Comparison of ENCODE assay signal across 27 cellular contexts in the genomic region with DNA sequence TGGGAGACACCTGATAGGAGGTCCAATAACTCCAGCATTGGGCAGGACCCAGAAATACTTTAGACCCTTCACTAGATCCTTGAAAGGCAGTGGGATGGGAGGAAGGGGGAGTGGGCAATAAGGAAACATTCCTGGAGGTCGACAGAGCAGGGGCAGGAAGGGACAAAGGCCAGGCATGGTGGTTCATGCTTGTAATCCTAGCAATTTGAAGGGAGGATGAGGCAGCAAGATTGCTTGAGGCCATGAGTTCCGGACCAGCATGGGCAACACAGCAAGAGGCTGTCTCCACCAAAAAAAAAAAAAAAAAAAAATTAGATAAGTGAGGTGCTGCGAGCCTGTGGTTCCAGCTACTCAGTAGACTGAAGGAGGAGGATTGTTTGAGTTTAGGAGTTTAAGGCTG.
"Had no signal": no experiment of that assay in that cellular context is flagged by ENCODE, and none has a peak within 500 bp of the region (broad histone marks: within the 10 kb centered on the region; RNA-seq: fewer than 3 reads in every experiment).

No MANE protein-coding gene starts in this region.

- H3K27me3 ChIP-seq: colonic mucosa had no signal

- DNase-seq: activated CD4-positive, alpha-beta memory T cell treated with anti-CD3 and anti-CD28 coated beads for 36 hours; activated CD4-positive, alpha-beta T cell treated with anti-CD3 and anti-CD28 coated beads for 36 hours; activated CD4-positive, alpha-beta T cell treated with anti-CD3 and anti-CD28 coated beads, Interleukin-2, amount 10 ng/mL, durations not matched to agents 24 days and 14 days; activated CD4-positive, CD25-positive, alpha-beta regulatory T cell; activated CD4-positive, CD25-positive, alpha-beta regulatory T cell treated with anti-CD3 and anti-CD28 coated beads, Interleukin-2, amount 50 U/mL, for 72 hours; activated effector memory CD4-positive, alpha-beta T cell treated with Interleukin-2 at 50 U/mL for 16 hours; activated gamma-delta T cell treated with Interleukin-2 at 50 U/mL for 16 hours; activated naive CD4-positive, alpha-beta T cell treated with anti-CD3 and anti-CD28 coated beads, Interleukin-2, amount 50 U/mL, for 16 hours; activated naive CD4-positive, alpha-beta T cell treated with Interleukin-2 at 50 U/mL for 16 hours; activated T-cell treated with anti-CD3 and anti-CD28 coated beads, Interleukin-2, amount 50 U/mL, for 4 hours; amniotic stem cell; anterior cingulate cortex; brain microvascular endothelial cell; central memory CD4-positive, alpha-beta T cell; cerebellar nuclear complex; colonic mucosa; effector CD8-positive, alpha-beta T cell; endodermal cell; foreskin fibroblast; head of caudate nucleus; T-helper 2 cell had no signal

- H3K4me1 ChIP-seq: colonic mucosa had no signal

- H3K36me3 ChIP-seq: brain microvascular endothelial cell, cardiac muscle cell, colonic mucosa had no signal

- H3K9me3 Mint-ChIP-seq: endodermal cell had no signal

- H3K27ac ChIP-seq: brain microvascular endothelial cell, cardiac muscle cell, colonic mucosa had no signal

- FAIRE-seq: astrocyte, frontal cortex had no signal

- H3K9me3 ChIP-seq: colonic mucosa had no signal

- H3K4me1 Mint-ChIP-seq: activated CD4-positive, alpha-beta T cell treated with anti-CD3 and anti-CD28 coated beads for 36 hours; activated T-helper 17 cell treated with anti-CD3 and anti-CD28 coated beads, Interleukin-2, amount 50 U/mL, for 72 hours had no signal

- H3K36me3 Mint-ChIP-seq: activated CD4-positive, alpha-beta memory T cell treated with anti-CD3 and anti-CD28 coated beads for 36 hours; activated naive CD8-positive, alpha-beta T cell had no signal

- H3K4me3 ChIP-seq: cardiac muscle cell, colonic mucosa had no signal

- H3K27ac Mint-ChIP-seq: activated CD4-positive, alpha-beta memory T cell treated with anti-CD3 and anti-CD28 coated beads for 36 hours; activated CD4-positive, alpha-beta T cell treated with anti-CD3 and anti-CD28 coated beads for 36 hours; activated CD4-positive, alpha-beta T cell treated with anti-CD3 and anti-CD28 coated beads, Interleukin-2, amount 10 ng/mL, durations not matched to agents 24 days and 14 days; activated naive CD8-positive, alpha-beta T cell; activated T-helper 17 cell treated with anti-CD3 and anti-CD28 coated beads, Interleukin-2, amount 50 U/mL, for 72 hours; endodermal cell had no signal

- ATAC-seq: activated CD4-positive, alpha-beta T cell treated with anti-CD3 and anti-CD28 coated beads for 36 hours; activated T-cell treated with anti-CD3 and anti-CD28 coated beads, Interleukin-2, amount 50 U/mL, for 4 hours; activated T-helper 17 cell treated with anti-CD3 and anti-CD28 coated beads, Interleukin-2, amount 50 U/mL, for 72 hours; esophagus mucosa had no signal

- H3K4me3 Mint-ChIP-seq: activated CD4-positive, alpha-beta memory T cell treated with anti-CD3 and anti-CD28 coated beads for 36 hours; activated CD4-positive, alpha-beta T cell treated with anti-CD3 and anti-CD28 coated beads for 36 hours; activated CD4-positive, alpha-beta T cell treated with anti-CD3 and anti-CD28 coated beads, Interleukin-2, amount 10 ng/mL, durations not matched to agents 24 days and 14 days; activated naive CD8-positive, alpha-beta T cell; activated T-cell treated with anti-CD3 and anti-CD28 coated beads, Interleukin-2, amount 50 U/mL, for 4 hours; activated T-helper 17 cell treated with anti-CD3 and anti-CD28 coated beads, Interleukin-2, amount 50 U/mL, for 72 hours; endodermal cell had no signal
